ENCODE assay signal across 1 cellular context in genomic region chr16:78447164-78447563, GRCh38.
TF ChIP-seq lines count a peak whose summit lies in the region.

No MANE protein-coding gene starts in this region.

TF ChIP-seq in K562, 482 proteins besides CTCF, POLR2A, EP300 and RAD21:
- peak; percentile 77 for TF ChIP-seq ATF3 (IDR thresholded peaks at IDR 0.05)
- TF ChIP-seq ATF3 (CRISPR knock-in tag; conservative IDR thresholded peaks at IDR 0.05), result no peak
- no peak for TF ChIP-seq CUX1 (CRISPR knock-in tag; IDR thresholded peaks at IDR 0.05)
- TF ChIP-seq ELK3 (CRISPR knock-in tag; IDR thresholded peaks at IDR 0.05), result no peak
- TF ChIP-seq KAT7 (CRISPR knock-in tag; IDR thresholded peaks at IDR 0.05; ENCODE audit: borderline replicate concordance), result no peak
- no peak for TF ChIP-seq GATAD2A (IDR thresholded peaks at IDR 0.05)
- TF ChIP-seq ZFPM2 (CRISPR knock-in tag; IDR thresholded peaks at IDR 0.05), result no peak
- TF ChIP-seq CEBPG (CRISPR knock-in tag; IDR thresholded peaks at IDR 0.05), result no peak
- TF ChIP-seq CEBPG (tag; conservative IDR thresholded peaks at IDR 0.05 in 1 of 2, IDR thresholded peaks at IDR 0.05 in 1 of 2), result peak; percentile 59 to 93
- TF ChIP-seq ZKSCAN3 (CRISPR knock-in tag; IDR thresholded peaks at IDR 0.05), result no peak
- no peak for TF ChIP-seq ADNP (tag; IDR thresholded peaks at IDR 0.05)
- no peak for TF ChIP-seq HLTF (IDR thresholded peaks at IDR 0.05)
- TF ChIP-seq KAT8 (IDR thresholded peaks at IDR 0.05; ENCODE audit: low read depth), result no peak
- TF ChIP-seq NFE2 (IDR thresholded peaks at IDR 0.05; ENCODE audit: low read depth), result no peak
- TF ChIP-seq THRAP3 (IDR thresholded peaks at IDR 0.05; ENCODE audit: borderline replicate concordance), result no peak
- no peak for TF ChIP-seq EGR1 (conservative IDR thresholded peaks at IDR 0.05)
- TF ChIP-seq CEBPB (tag; IDR thresholded peaks at IDR 0.05), result peak; percentile 52; the same call in 1 of the 2 replicates
